16 cellular contexts compared by ENCODE assay signal in the genomic region with DNA sequence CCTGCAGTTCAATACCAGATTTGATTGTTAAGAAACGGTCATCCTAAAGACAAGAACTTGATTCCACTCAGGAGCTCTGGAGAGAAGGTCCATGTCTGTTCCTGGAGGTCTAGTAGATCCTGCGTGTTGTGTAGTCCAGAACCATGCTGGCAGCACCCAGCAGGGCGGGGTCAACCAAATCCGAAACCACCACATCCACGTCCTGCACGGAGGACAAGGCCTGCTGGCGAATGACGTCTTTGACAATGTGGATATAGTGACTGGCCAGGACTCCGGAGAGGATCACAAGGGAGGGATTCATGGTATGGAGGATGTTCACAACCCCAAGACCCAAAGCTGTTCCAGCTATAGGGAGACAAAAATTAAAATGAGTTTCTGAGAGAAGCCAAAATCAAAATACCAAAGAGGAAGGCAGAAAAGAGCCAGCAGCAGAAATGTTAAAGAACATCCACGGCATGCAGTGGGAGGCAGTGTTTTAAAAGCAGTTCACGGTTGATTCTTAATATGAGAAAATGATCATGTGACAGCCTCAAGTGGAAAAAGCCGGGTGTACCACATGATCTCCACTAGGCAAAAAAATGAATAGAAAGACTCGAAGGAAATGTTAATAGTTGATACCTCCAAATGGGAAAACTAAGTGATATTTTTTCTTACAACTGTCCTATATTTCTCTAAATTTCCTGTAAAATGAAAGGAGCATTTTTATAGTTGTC. TPM values are rescaled to one million over a fixed set of nuclear protein-coding genes. Genes with fewer than 3 reads are reported as not detected.
DNase-seq lines count a peak whose midpoint lies in the region; ATAC-seq, FAIRE-seq and TF ChIP-seq lines count a peak whose summit lies in the region.
"Had no signal": no experiment of that assay in that cellular context is flagged by ENCODE, and none has a peak within 500 bp of the region (broad histone marks: within the 10 kb centered on the region; RNA-seq: fewer than 3 reads in every experiment).

No MANE protein-coding gene starts in this region.

- no peaks in the 10 kb centered on the region for H4K20me1 ChIP-seq in HepG2 (ENCODE audit: insufficient read depth, low read length)

- H3K4me3 Mint-ChIP-seq in T-helper 1 cell treated with Interleukin-12 subunit alpha and Interleukin-12 subunit beta and Interleukin-4 antibody, amounts not matched to agents 30 μg/mL and 1 μg/mL, for 36 hours: peak overlapping the region; percentile 61
- no peak overlapping the region for H3K4me3 Mint-ChIP-seq in neural crest cell
- H3K4me3 Mint-ChIP-seq: type B pancreatic cell had no signal

- POLR2A ChIA-PET in HepG2 (lab: Yijun Ruan, JAX): no interaction called here

- TF ChIP-seq EP300 in HepG2 (IDR thresholded peaks at IDR 0.05; ENCODE audit: low read depth in 2 of 2, low read length in 2 of 2): no peak
- no peak for TF ChIP-seq EP300 in HepG2 (CRISPR knock-in tag; IDR thresholded peaks at IDR 0.05; ENCODE audit: borderline replicate concordance)

- H2AFZ ChIP-seq in HepG2 (ENCODE audit: low read length): no peak overlapping the region

- TF ChIP-seq CTCF in neural crest cell (conservative IDR thresholded peaks at IDR 0.05): no peak
- TF ChIP-seq CTCF in HepG2 (CRISPR knock-in tag; IDR thresholded peaks at IDR 0.05): no peak

- H3K36me3 Mint-ChIP-seq in T-helper 1 cell treated with Interleukin-12 subunit alpha and Interleukin-12 subunit beta and Interleukin-4 antibody, amounts not matched to agents 30 μg/mL and 1 μg/mL, for 36 hours (ENCODE audit: low read depth): peaks cover 55% of the 10 kb centered on the region
- peaks cover 19% of the 10 kb centered on the region for H3K36me3 Mint-ChIP-seq in neural crest cell (ENCODE audit: low read depth)

- FAIRE-seq in HepG2 (lab: Jason Lieb, UNC): no peak

- H3K4me3 ChIP-seq in HepG2 (replicated peaks in 1 of 3; ENCODE audit: insufficient read depth in 1 of 3, low read depth in 2 of 3, low read length in 3 of 3): no peak overlapping the region

- ATAC-seq in HG02759 (IDR thresholded peaks at IDR 0.05; ENCODE audit: unreplicated experiment) (no peak), HepG2 (no peak)
- ATAC-seq: left lobe of liver had no signal

- peaks cover 1% of the 10 kb centered on the region; the same call in 1 of the 2 replicates for H3K9me3 ChIP-seq in HepG2 (ENCODE audit: low read length)

- TF ChIP-seq RAD21 in HepG2 (CRISPR knock-in tag; IDR thresholded peaks at IDR 0.05): no peak

- no peaks in the 10 kb centered on the region for H3K79me2 ChIP-seq in HepG2 (ENCODE audit: insufficient read depth, low read length)

- no peak overlapping the region for H3K4me2 ChIP-seq in HepG2 (ENCODE audit: low read depth, low read length)

- H3K27ac ChIP-seq in HepG2 (ENCODE audit: extremely low read length, insufficient read depth, low read length): no peak overlapping the region

- no peaks in the 10 kb centered on the region for H3K27me3 ChIP-seq in HepG2 (ENCODE audit: control insufficient read depth in 1 of 2, insufficient read depth in 2 of 2, low read length in 2 of 2)

- peaks cover 34 to 80% of the 10 kb centered on the region in 2 experiments for H3K36me3 ChIP-seq in HepG2 (replicated peaks in 1 of 2; ENCODE audit: control insufficient read depth in 1 of 2, insufficient read depth in 2 of 2, low read length in 2 of 2)

- in situ Hi-C loops in HepG2 (cut with HindIII; ENCODE audit: extremely low pct_ligation_motif_present, low pct_unique_long_range_greater_than_20kb): no loop called here

- no peak overlapping the region for H3K9ac ChIP-seq in HepG2 (ENCODE audit: insufficient read depth, low read depth, low read length)

- no peaks in the 10 kb centered on the region for H3K27me3 Mint-ChIP-seq in T-helper 1 cell treated with Interleukin-12 subunit alpha and Interleukin-12 subunit beta and Interleukin-4 antibody, amounts not matched to agents 30 μg/mL and 1 μg/mL, for 36 hours (ENCODE audit: low read depth)
- H3K27me3 Mint-ChIP-seq in neural crest cell (ENCODE audit: low read depth): no peaks in the 10 kb centered on the region
- H3K27me3 Mint-ChIP-seq: type B pancreatic cell had no signal

- peaks cover 47% of the 10 kb centered on the region for H3K4me1 Mint-ChIP-seq in T-helper 1 cell treated with Interleukin-12 subunit alpha and Interleukin-12 subunit beta and Interleukin-4 antibody, amounts not matched to agents 30 μg/mL and 1 μg/mL, for 36 hours (ENCODE audit: low read depth)
- no peaks in the 10 kb centered on the region for H3K4me1 Mint-ChIP-seq in neural crest cell

- peaks cover 9% of the 10 kb centered on the region for H3K4me1 ChIP-seq in HepG2 (ENCODE audit: insufficient read depth, low read length)

- TF ChIP-seq POLR2A in HepG2 (IDR thresholded peaks at IDR 0.05; ENCODE audit: insufficient read depth in 1 of 2, low read depth in 2 of 2, low read length in 2 of 2): no peak

- intact Hi-C loops in HepG2 (cut with micrococcal nuclease; ENCODE audit: unreplicated experiment): no loop called here

- H3K27ac Mint-ChIP-seq in T-helper 1 cell treated with Interleukin-12 subunit alpha and Interleukin-12 subunit beta and Interleukin-4 antibody, amounts not matched to agents 30 μg/mL and 1 μg/mL, for 36 hours: peak overlapping the region; percentile 75
- H3K27ac Mint-ChIP-seq in neural crest cell (ENCODE audit: unreplicated experiment): peak overlapping the region; percentile 60
- H3K27ac Mint-ChIP-seq: type B pancreatic cell had no signal

- DNase-seq in T-helper 1 cell (no peak), NCI-H2107 treated with DMSO at 0.1 percent for 48 hours (lab: John Stamatoyannopoulos, UW; ENCODE audit: unreplicated experiment) (peak; percentile 85), cerebellum (ENCODE audit: low spot score) (peak; percentile 40), neural crest cell (ENCODE audit: low read depth, low spot score) (no peak), 8988T (no peak), HepG2 (ENCODE audit: low spot score) (no peak)
- DNase-seq: activated CD8-positive, alpha-beta memory T cell treated with anti-CD3 and anti-CD28 coated beads for 24 hours; amniotic stem cell; effector CD8-positive, alpha-beta T cell; NCI-H1048; NCI-H524 treated with DMSO at 0.1 percent for 48 hours; T-helper 9 cell had no signal

- CTCF ChIA-PET in HepG2 (lab: Yijun Ruan, JAX; ENCODE audit: low intra/inter-chr PET ratio, low total read pairs): no interaction called here

- BruUV-seq in HepG2 (replicated peaks; lab: Mats Ljungman, UMichigan): no TSS peak

- H3K9me3 Mint-ChIP-seq in T-helper 1 cell treated with Interleukin-12 subunit alpha and Interleukin-12 subunit beta and Interleukin-4 antibody, amounts not matched to agents 30 μg/mL and 1 μg/mL, for 36 hours: peaks cover 2% of the 10 kb centered on the region
- no peaks in the 10 kb centered on the region for H3K9me3 Mint-ChIP-seq in neural crest cell
- H3K9me3 Mint-ChIP-seq: type B pancreatic cell had no signal

- 91% methylated on average over 13 of the region's 13 CpGs for WGBS in HepG2 (ENCODE audit: low lambda C conversion rate)

RNA-seq across cellular contexts. Expression of gene CLTA, which starts 26.7 kb away (rescaled TPM):
- total RNA-seq in cerebellum: 79.3 TPM
- 222 and 224 TPM in 2 replicates for total RNA-seq in neural crest cell
- total RNA-seq in HepG2 (2016; rRNA removed; fragmentation: Illumina TruSeq; extraction: Trizol): 222 and 227 TPM in 2 replicates
- 77.4 and 77.5 TPM in 2 replicates for total RNA-seq in HepG2 (2016; cell fraction: cytosol; rRNA removed; fragmentation: Illumina TruSeq; extraction: Trizol; ENCODE audit: low read depth)
- 223 and 230 TPM in 2 replicates for total RNA-seq in HepG2 (2016; cell fraction: insoluble cytoplasmic fraction; rRNA removed; fragmentation: Illumina TruSeq; extraction: Trizol)
- 134 and 142 TPM in 2 replicates for total RNA-seq in HepG2 (2016; cell fraction: membrane; rRNA removed; fragmentation: Illumina TruSeq; extraction: Trizol)
- total RNA-seq in HepG2 (2016; cell fraction: nucleus; rRNA removed; fragmentation: Illumina TruSeq; extraction: Trizol): 66.4 and 74.6 TPM in 2 replicates
- polyA plus RNA-seq in HepG2 (2011; rRNA removed): 110 and 143 TPM in 2 replicates
- polyA plus RNA-seq in HepG2 (2011; cell fraction: cytosol; rRNA removed): 131 and 141 TPM in 2 replicates
- polyA plus RNA-seq in HepG2 (2011; cell fraction: nucleus; rRNA removed): 33.5 and 40.0 TPM in 2 replicates
- polyA plus RNA-seq in HepG2 (2012): 138 and 142 TPM in 2 replicates
- polyA plus RNA-seq in HepG2 (2016; cell fraction: cytosol; fragmentation: Illumina TruSeq; extraction: Trizol; ENCODE audit: low read depth): 80.6 and 83.8 TPM in 2 replicates
- 243 and 252 TPM in 2 replicates for polyA plus RNA-seq in HepG2 (2016; cell fraction: insoluble cytoplasmic fraction; fragmentation: Illumina TruSeq; extraction: Trizol; ENCODE audit: low read depth)
- 122 and 129 TPM in 2 replicates for polyA plus RNA-seq in HepG2 (2016; cell fraction: membrane; fragmentation: Illumina TruSeq; extraction: Trizol; ENCODE audit: low read depth)
- polyA plus RNA-seq in HepG2 (2016; cell fraction: nucleus; fragmentation: Illumina TruSeq; extraction: Trizol; ENCODE audit: insufficient read depth, low read depth): 116 and 119 TPM in 2 replicates
- 57.2 and 96.3 TPM in 2 replicates for polyA minus RNA-seq in HepG2 (2011; rRNA and poly(A)+ RNA removed; ENCODE audit: low replicate concordance)
- 62.5 and 79.0 TPM in 2 replicates for polyA minus RNA-seq in HepG2 (2011; cell fraction: cytosol; rRNA and poly(A)+ RNA removed)
- 17.6 and 26.5 TPM in 2 replicates for polyA minus RNA-seq in HepG2 (2011; cell fraction: nucleus; rRNA and poly(A)+ RNA removed)

RNA-seq across cellular contexts. Expression of gene GNE, which starts 40.8 kb away (rescaled TPM):
- 22.9 TPM for total RNA-seq in cerebellum
- total RNA-seq in neural crest cell: 24.6 and 25.8 TPM in 2 replicates
- total RNA-seq in HepG2 (2016; rRNA removed; fragmentation: Illumina TruSeq; extraction: Trizol): 24.1 and 38.8 TPM in 2 replicates
- 4.5 and 5.6 TPM in 2 replicates for total RNA-seq in HepG2 (2016; cell fraction: cytosol; rRNA removed; fragmentation: Illumina TruSeq; extraction: Trizol; ENCODE audit: low read depth)
- total RNA-seq in HepG2 (2016; cell fraction: insoluble cytoplasmic fraction; rRNA removed; fragmentation: Illumina TruSeq; extraction: Trizol): 25.0 and 37.4 TPM in 2 replicates
- total RNA-seq in HepG2 (2016; cell fraction: membrane; rRNA removed; fragmentation: Illumina TruSeq; extraction: Trizol): 7.5 and 7.7 TPM in 2 replicates
- total RNA-seq in HepG2 (2016; cell fraction: nucleus; rRNA removed; fragmentation: Illumina TruSeq; extraction: Trizol): 13.4 and 14.4 TPM in 2 replicates
- 15.9 and 16.1 TPM in 2 replicates for polyA plus RNA-seq in HepG2 (2011; rRNA removed)
- polyA plus RNA-seq in HepG2 (2011; cell fraction: cytosol; rRNA removed): 15.4 and 20.4 TPM in 2 replicates
- polyA plus RNA-seq in HepG2 (2011; cell fraction: nucleus; rRNA removed): 7.7 and 9.8 TPM in 2 replicates
- polyA plus RNA-seq in HepG2 (2012): 13.6 and 14.9 TPM in 2 replicates
- polyA plus RNA-seq in HepG2 (2016; cell fraction: cytosol; fragmentation: Illumina TruSeq; extraction: Trizol; ENCODE audit: low read depth): 0.58 and 0.62 TPM in 2 replicates
- 27.2 and 28.0 TPM in 2 replicates for polyA plus RNA-seq in HepG2 (2016; cell fraction: insoluble cytoplasmic fraction; fragmentation: Illumina TruSeq; extraction: Trizol; ENCODE audit: low read depth)
- 2.4 and 2.7 TPM in 2 replicates for polyA plus RNA-seq in HepG2 (2016; cell fraction: membrane; fragmentation: Illumina TruSeq; extraction: Trizol; ENCODE audit: low read depth)
- polyA plus RNA-seq in HepG2 (2016; cell fraction: nucleus; fragmentation: Illumina TruSeq; extraction: Trizol; ENCODE audit: insufficient read depth, low read depth): 15.6 TPM in 2 replicates
- polyA minus RNA-seq in HepG2 (2011; rRNA and poly(A)+ RNA removed; ENCODE audit: low replicate concordance): 51.9 and 55.1 TPM in 2 replicates
- 24.8 and 24.9 TPM in 2 replicates for polyA minus RNA-seq in HepG2 (2011; cell fraction: cytosol; rRNA and poly(A)+ RNA removed)
- 16.0 and 19.8 TPM in 2 replicates for polyA minus RNA-seq in HepG2 (2011; cell fraction: nucleus; rRNA and poly(A)+ RNA removed)

RNA-seq across cellular contexts. Expression of gene CCIN, which starts 48.2 kb away (rescaled TPM):
- total RNA-seq in cerebellum (2.3 TPM), neural crest cell (not detected in 2 replicates), HepG2 (2016; rRNA removed; fragmentation: Illumina TruSeq; extraction: Trizol) (not detected in 2 replicates)
- total RNA-seq in HepG2 (2016; cell fraction: cytosol; rRNA removed; fragmentation: Illumina TruSeq; extraction: Trizol; ENCODE audit: low read depth): not detected in 2 replicates
- total RNA-seq in HepG2 (2016; cell fraction: insoluble cytoplasmic fraction; rRNA removed; fragmentation: Illumina TruSeq; extraction: Trizol): not detected in 2 replicates
- not detected in 2 replicates for total RNA-seq in HepG2 (2016; cell fraction: membrane; rRNA removed; fragmentation: Illumina TruSeq; extraction: Trizol)
- not detected in 2 replicates for total RNA-seq in HepG2 (2016; cell fraction: nucleus; rRNA removed; fragmentation: Illumina TruSeq; extraction: Trizol)
- polyA plus RNA-seq in HepG2 (2011; rRNA removed): not detected in 2 replicates
- 0.04 TPM in 1 of 2 replicates, not detected in the other for polyA plus RNA-seq in HepG2 (2011; cell fraction: cytosol; rRNA removed)
- polyA plus RNA-seq in HepG2 (2011; cell fraction: nucleus; rRNA removed): 0.07 TPM in 1 of 2 replicates, not detected in the other
- polyA plus RNA-seq in HepG2 (2012): not detected in 2 replicates
- polyA plus RNA-seq in HepG2 (2016; cell fraction: cytosol; fragmentation: Illumina TruSeq; extraction: Trizol; ENCODE audit: low read depth): not detected in 2 replicates
- not detected in 2 replicates for polyA plus RNA-seq in HepG2 (2016; cell fraction: insoluble cytoplasmic fraction; fragmentation: Illumina TruSeq; extraction: Trizol; ENCODE audit: low read depth)
- polyA plus RNA-seq in HepG2 (2016; cell fraction: membrane; fragmentation: Illumina TruSeq; extraction: Trizol; ENCODE audit: low read depth): not detected in 2 replicates
- not detected in 2 replicates for polyA plus RNA-seq in HepG2 (2016; cell fraction: nucleus; fragmentation: Illumina TruSeq; extraction: Trizol; ENCODE audit: insufficient read depth, low read depth)
- polyA minus RNA-seq in HepG2 (2011; rRNA and poly(A)+ RNA removed; ENCODE audit: low replicate concordance): not detected in 2 replicates
- polyA minus RNA-seq in HepG2 (2011; cell fraction: cytosol; rRNA and poly(A)+ RNA removed): not detected in 2 replicates
- polyA minus RNA-seq in HepG2 (2011; cell fraction: nucleus; rRNA and poly(A)+ RNA removed): not detected in 2 replicates
- total RNA-seq: left lobe of liver had no signal

Comparison
In these comparisons a context has a peak if more than half of its experiments do, and no peak if none do; other contexts are left out.
1. DNase-seq: peak in NCI-H2107 treated with DMSO at 0.1 percent for 48 hours (single experiment) and cerebellum (single experiment); none in T-helper 1 cell (0 of 5), neural crest cell (single experiment), 8988T (single experiment) and HepG2 (single experiment).